2 cellular contexts compared by ENCODE assay signal in the genomic region with DNA sequence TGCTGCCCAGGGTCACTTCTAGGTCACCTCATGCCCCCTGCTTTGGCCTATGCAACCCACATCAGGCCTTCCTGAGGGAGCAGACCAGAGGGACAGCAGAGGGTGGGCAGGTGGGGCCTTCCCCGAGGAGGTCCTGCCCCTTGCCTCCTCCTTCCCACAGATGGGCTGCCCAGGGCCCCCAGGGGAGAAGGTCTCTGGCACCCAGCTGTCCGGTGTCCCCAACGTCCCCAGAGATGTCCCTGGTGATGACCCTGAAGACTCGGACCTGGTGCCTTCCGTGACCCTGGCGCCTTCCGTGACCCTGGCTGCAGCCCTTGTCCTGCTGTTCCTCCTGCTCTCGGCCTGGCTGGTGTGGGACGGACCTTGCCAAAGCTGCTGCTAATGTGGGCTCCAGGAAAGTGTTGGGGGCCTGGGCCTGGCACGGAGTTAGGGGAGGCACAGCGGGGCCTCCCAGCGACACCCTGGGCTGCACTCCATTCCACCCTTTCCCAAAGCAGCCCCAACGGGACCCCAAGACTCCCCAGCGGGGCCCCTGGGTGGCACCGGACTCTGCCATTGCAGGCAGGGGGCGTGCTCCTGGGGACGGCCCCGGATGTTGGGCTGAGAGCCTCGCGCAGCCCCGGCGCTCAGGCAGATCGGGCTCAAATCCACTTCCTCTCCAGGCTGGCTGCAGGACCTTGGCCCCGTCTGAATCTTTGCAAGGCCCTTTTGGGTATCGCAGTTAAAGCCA.
TF ChIP-seq lines count a peak whose summit lies in the region.

No MANE protein-coding gene starts in this region.

TF ChIP-seq in SK-N-SH treated with all-trans-retinoic acid at 6 μM for 48 hours, 23 proteins besides CTCF, POLR2A, EP300 and RAD21:
- no peak for TF ChIP-seq ZFP3 (CRISPR knock-in tag; IDR thresholded peaks at IDR 0.05)
- TF ChIP-seq, protein P1, sequence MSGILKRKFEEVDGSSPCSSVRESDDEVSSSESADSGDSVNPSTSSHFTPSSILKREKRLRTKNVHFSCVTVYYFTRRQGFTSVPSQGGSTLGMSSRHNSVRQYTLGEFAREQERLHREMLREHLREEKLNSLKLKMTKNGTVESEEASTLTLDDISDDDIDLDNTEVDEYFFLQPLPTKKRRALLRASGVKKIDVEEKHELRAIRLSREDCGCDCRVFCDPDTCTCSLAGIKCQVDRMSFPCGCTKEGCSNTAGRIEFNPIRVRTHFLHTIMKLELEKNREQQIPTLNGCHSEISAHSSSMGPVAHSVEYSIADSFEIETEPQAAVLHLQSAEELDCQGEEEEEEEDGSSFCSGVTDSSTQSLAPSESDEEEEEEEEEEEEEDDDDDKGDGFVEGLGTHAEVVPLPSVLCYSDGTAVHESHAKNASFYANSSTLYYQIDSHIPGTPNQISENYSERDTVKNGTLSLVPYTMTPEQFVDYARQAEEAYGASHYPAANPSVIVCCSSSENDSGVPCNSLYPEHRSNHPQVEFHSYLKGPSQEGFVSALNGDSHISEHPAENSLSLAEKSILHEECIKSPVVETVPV (CRISPR knock-in tag; IDR thresholded peaks at IDR 0.05): no peak
- no peak for TF ChIP-seq PPARA (CRISPR knock-in tag; IDR thresholded peaks at IDR 0.05; ENCODE audit: borderline replicate concordance)
- no peak for TF ChIP-seq ZFP30 (CRISPR knock-in tag; IDR thresholded peaks at IDR 0.05)
- TF ChIP-seq TOX (CRISPR knock-in tag; IDR thresholded peaks at IDR 0.05; ENCODE audit: borderline replicate concordance): no peak
- no peak for TF ChIP-seq SNAI2 (CRISPR knock-in tag; IDR thresholded peaks at IDR 0.05)
- TF ChIP-seq GLIS3 (CRISPR knock-in tag; IDR thresholded peaks at IDR 0.05): no peak
- no peak for TF ChIP-seq RARB (CRISPR knock-in tag; IDR thresholded peaks at IDR 0.05)
- no peak for TF ChIP-seq ESRRG (CRISPR knock-in tag; IDR thresholded peaks at IDR 0.05)
- TF ChIP-seq ZNF70 (CRISPR knock-in tag; IDR thresholded peaks at IDR 0.05): no peak
- no peak for TF ChIP-seq ISL1 (CRISPR knock-in tag; IDR thresholded peaks at IDR 0.05)
- no peak for TF ChIP-seq OSR1 (CRISPR knock-in tag; IDR thresholded peaks at IDR 0.05)
- no peak for TF ChIP-seq TCF4 (CRISPR knock-in tag; IDR thresholded peaks at IDR 0.05; ENCODE audit: borderline replicate concordance)
- no peak for TF ChIP-seq ZC3H10 (CRISPR knock-in tag; IDR thresholded peaks at IDR 0.05)
- TF ChIP-seq BACH2 (CRISPR knock-in tag; IDR thresholded peaks at IDR 0.05; ENCODE audit: borderline replicate concordance): no peak
- no peak for TF ChIP-seq CSDC2 (CRISPR knock-in tag; IDR thresholded peaks at IDR 0.05)
- TF ChIP-seq TSHZ2 (CRISPR knock-in tag; IDR thresholded peaks at IDR 0.05): no peak
TF ChIP-seq in SK-N-SH treated with all-trans-retinoic acid at 6 μM for 48 hours: peak in this region for 0.

TF ChIP-seq in SK-N-SH, 30 proteins besides CTCF, POLR2A, EP300 and RAD21:
- TF ChIP-seq, protein P2, sequence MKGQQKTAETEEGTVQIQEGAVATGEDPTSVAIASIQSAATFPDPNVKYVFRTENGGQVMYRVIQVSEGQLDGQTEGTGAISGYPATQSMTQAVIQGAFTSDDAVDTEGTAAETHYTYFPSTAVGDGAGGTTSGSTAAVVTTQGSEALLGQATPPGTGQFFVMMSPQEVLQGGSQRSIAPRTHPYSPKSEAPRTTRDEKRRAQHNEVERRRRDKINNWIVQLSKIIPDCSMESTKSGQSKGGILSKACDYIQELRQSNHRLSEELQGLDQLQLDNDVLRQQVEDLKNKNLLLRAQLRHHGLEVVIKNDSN (IDR thresholded peaks at IDR 0.05; ENCODE audit: borderline replicate concordance, low read depth): no peak
- TF ChIP-seq ZBTB33 (IDR thresholded peaks at IDR 0.05; ENCODE audit: borderline replicate concordance, low read depth) (no peak), EZH2phosphoT487 (IDR thresholded peaks at IDR 0.05; ENCODE audit: borderline replicate concordance, low read depth) (no peak), PBX3 (IDR thresholded peaks at IDR 0.05) (no peak), TCF12 (IDR thresholded peaks at IDR 0.05) (no peak), RCOR1 (IDR thresholded peaks at IDR 0.05; ENCODE audit: low read length) (no peak), POLR2AphosphoS5 (IDR thresholded peaks at IDR 0.05; ENCODE audit: low read depth, low read length) (no peak), ELF1 (IDR thresholded peaks at IDR 0.05) (no peak), FOXJ3 (CRISPR knock-in tag; IDR thresholded peaks at IDR 0.05) (no peak), NFIC (IDR thresholded peaks at IDR 0.05; ENCODE audit: borderline replicate concordance) (no peak), NRF1 (IDR thresholded peaks at IDR 0.05; ENCODE audit: low read depth, low read length) (no peak)
